In genomic region chr1:96763514-96763913, GRCh38 we compare ENCODE assay signal across 1 cellular context.
TF ChIP-seq lines count a peak whose summit lies in the region.

No MANE protein-coding gene starts in this region.

TF ChIP-seq in HepG2, 621 proteins besides CTCF, POLR2A, EP300 and RAD21:
- no peak for TF ChIP-seq TOPORS (CRISPR knock-in tag; IDR thresholded peaks at IDR 0.05)
- TF ChIP-seq HNRNPK (IDR thresholded peaks at IDR 0.05; ENCODE audit: low read depth, low read length, poor library complexity, severe bottlenecking) = peak; percentile 87
- no peak for TF ChIP-seq AKNA (CRISPR knock-in tag; IDR thresholded peaks at IDR 0.05; ENCODE audit: borderline replicate concordance)
